Comparison of ENCODE assay signal across 26 cellular contexts in genomic region chr3:141292346-141293058, GRCh38.
DNase-seq lines count a peak whose midpoint lies in the region; ATAC-seq and TF ChIP-seq lines count a peak whose summit lies in the region.
"Had no signal": no experiment of that assay in that cellular context is flagged by ENCODE, and none has a peak within 500 bp of the region (broad histone marks: within the 10 kb centered on the region; RNA-seq: fewer than 3 reads in every experiment).

No MANE protein-coding gene starts in this region.

- peak; percentile 22 for ATAC-seq in Right ventricle myocardium superior (ENCODE audit: poor library complexity)
- ATAC-seq in GM21360 (IDR thresholded peaks at IDR 0.05; ENCODE audit: unreplicated experiment) = no peak
- ATAC-seq: activated CD4-positive, alpha-beta T cell treated with anti-CD3 and anti-CD28 coated beads for 36 hours; activated CD8-positive, alpha-beta memory T cell treated with anti-CD3 and anti-CD28 coated beads, Interleukin-2, amount 10 ng/mL, durations not matched to agents 7 days and 5 days; foreskin keratinocyte; upper lobe of right lung had no signal

- H3K4me3 ChIP-seq in muscle layer of colon (ENCODE audit: low read depth in 1 of 2, low read length in 2 of 2) (peak overlapping the region in 1 of 2 donors; percentile 25), tibial artery (no peak overlapping the region)
- H3K4me3 ChIP-seq: MG63, smooth muscle cell, upper lobe of right lung had no signal

- no peaks in the 10 kb centered on the region for H3K9me3 ChIP-seq in muscle layer of colon (ENCODE audit: low read length)
- H3K9me3 ChIP-seq in tibial artery = no peaks in the 10 kb centered on the region
- H3K9me3 ChIP-seq: upper lobe of right lung had no signal

- H3K27me3 ChIP-seq in muscle layer of colon (ENCODE audit: control insufficient read depth in 1 of 2, insufficient read depth in 2 of 2, low read length in 2 of 2) (no peaks in the 10 kb centered on the region), tibial artery (no peaks in the 10 kb centered on the region)
- H3K27me3 ChIP-seq: foreskin keratinocyte, MG63, upper lobe of right lung had no signal

- intact Hi-C loops in activated naive CD4-positive, alpha-beta T cell treated with anti-CD3 and anti-CD28 coated beads for 36 hours (cut with micrococcal nuclease) = no loop called here
- intact Hi-C loops in Right ventricle myocardium superior (cut with DNase I) (no loop called here), tibial artery (cut with DNase I; ENCODE audit: low total_unique reads) (loop anchor here (10.0 kb wide), 1 partner anchor 348 kb away; the partner anchor contains the start of gene SLC25A36)

- H3K4me1 ChIP-seq in muscle layer of colon (ENCODE audit: insufficient read depth, low read length) (peaks cover 18% of the 10 kb centered on the region), tibial artery (peaks cover 0 to 61% (median 26%) of the 10 kb centered on the region in 4 donors)

- CTCF ChIA-PET in activated naive CD4-positive, alpha-beta T cell treated with anti-CD3 and anti-CD28 coated beads for 36 hours (lab: Charles Lee) = interaction anchor here (1.3 to 4.2 kb wide), 3 partner anchors 11 to 61 kb away, joined by 3 to 27 read pairs (median 4); partner anchors contain the start of gene PXYLP1

- no peaks in the 10 kb centered on the region for H3K9me3 Mint-ChIP-seq in activated naive CD4-positive, alpha-beta T cell treated with anti-CD3 and anti-CD28 coated beads for 36 hours
- no peaks in the 10 kb centered on the region for H3K9me3 Mint-ChIP-seq in chondrocyte (ENCODE audit: low read depth)
- H3K9me3 Mint-ChIP-seq: neural crest cell; stimulated activated naive CD8-positive, alpha-beta T cell treated with anti-CD3 and anti-CD28 coated beads, Interleukin-15, Interleukin-2, amounts not matched to agents 100 ng/mL and 50 ng/mL, for 24 hours had no signal

- no peak for DNase-seq in activated naive CD4-positive, alpha-beta T cell treated with anti-CD3 and anti-CD28 coated beads for 36 hours
- no peak for DNase-seq in activated naive CD4-positive, alpha-beta T cell (lab: John Stamatoyannopoulos, UW)
- no peak for DNase-seq in Right ventricle myocardium superior
- no peak for DNase-seq in tibial artery
- no peak for DNase-seq in chondrocyte (ENCODE audit: low spot score)
- DNase-seq in DMS79 treated with DMSO at 0.1 percent for 48 hours (lab: John Stamatoyannopoulos, UW) = no peak
- DNase-seq: activated CD4-positive, alpha-beta T cell treated with anti-CD3 and anti-CD28 coated beads for 36 hours; activated CD8-positive, alpha-beta memory T cell treated with anti-CD3 and anti-CD28 coated beads, Interleukin-2, amount 10 ng/mL, durations not matched to agents 7 days and 5 days; foreskin keratinocyte; hippocampal formation; mesendoderm; MG63; NCI-H1417 treated with DMSO at 0.1 percent for 48 hours; NCI-H526; stimulated activated CD4-positive, alpha-beta T cell treated with anti-CD3 and anti-CD28 coated beads, Interleukin-4, amount 100 ng/mL, for 1 hour; upper lobe of right lung had no signal

- H3K36me3 Mint-ChIP-seq in activated naive CD4-positive, alpha-beta T cell treated with anti-CD3 and anti-CD28 coated beads for 36 hours (ENCODE audit: low read depth) = peaks cover 10% of the 10 kb centered on the region
- peaks cover 10% of the 10 kb centered on the region for H3K36me3 Mint-ChIP-seq in chondrocyte (ENCODE audit: low read depth)

- TF ChIP-seq CTCF in tibial artery (IDR thresholded peaks at IDR 0.05) (no peak), chondrocyte (IDR thresholded peaks at IDR 0.05) (no peak)

- H3K9ac ChIP-seq in muscle layer of colon (ENCODE audit: low read length) = no peak overlapping the region

- H3K4me1 Mint-ChIP-seq in activated naive CD4-positive, alpha-beta T cell treated with anti-CD3 and anti-CD28 coated beads for 36 hours (ENCODE audit: low read depth) = peaks cover 17% of the 10 kb centered on the region
- H3K4me1 Mint-ChIP-seq in chondrocyte (ENCODE audit: low read depth) = peaks cover 58% of the 10 kb centered on the region

- peak overlapping the region; percentile 12 for H3K27ac Mint-ChIP-seq in activated naive CD4-positive, alpha-beta T cell treated with anti-CD3 and anti-CD28 coated beads for 36 hours
- H3K27ac Mint-ChIP-seq in chondrocyte (ENCODE audit: unreplicated experiment) = no peak overlapping the region
- H3K27ac Mint-ChIP-seq: activated CD4-positive, alpha-beta T cell treated with anti-CD3 and anti-CD28 coated beads for 36 hours; activated CD8-positive, alpha-beta memory T cell treated with anti-CD3 and anti-CD28 coated beads, Interleukin-2, amount 10 ng/mL, durations not matched to agents 7 days and 5 days; B cell; IgD-negative memory B cell; progenitor cell of endocrine pancreas; stimulated activated naive CD8-positive, alpha-beta T cell treated with anti-CD3 and anti-CD28 coated beads, Interleukin-15, Interleukin-2, amounts not matched to agents 100 ng/mL and 50 ng/mL, for 24 hours had no signal

- no peak overlapping the region for H3K4me3 Mint-ChIP-seq in activated naive CD4-positive, alpha-beta T cell treated with anti-CD3 and anti-CD28 coated beads for 36 hours
- no peak overlapping the region for H3K4me3 Mint-ChIP-seq in chondrocyte (ENCODE audit: unreplicated experiment)
- H3K4me3 Mint-ChIP-seq: activated CD4-positive, alpha-beta T cell treated with anti-CD3 and anti-CD28 coated beads for 36 hours; activated CD8-positive, alpha-beta memory T cell treated with anti-CD3 and anti-CD28 coated beads, Interleukin-2, amount 10 ng/mL, durations not matched to agents 7 days and 5 days; B cell; neural crest cell; stimulated activated naive CD8-positive, alpha-beta T cell treated with anti-CD3 and anti-CD28 coated beads, Interleukin-15, Interleukin-2, amounts not matched to agents 100 ng/mL and 50 ng/mL, for 24 hours had no signal

- peaks cover 6% of the 10 kb centered on the region for H3K36me3 ChIP-seq in muscle layer of colon (ENCODE audit: insufficient read depth, low read length)
- H3K36me3 ChIP-seq in tibial artery = peaks cover 0 to 18% (median 3%) of the 10 kb centered on the region in 3 donors
- H3K36me3 ChIP-seq: upper lobe of right lung had no signal

- H3K27ac ChIP-seq in muscle layer of colon (ENCODE audit: low read depth, low read length) = peak overlapping the region; percentile 44
- H3K27ac ChIP-seq in tibial artery = peak overlapping the region; percentile 68 to 80
- H3K27ac ChIP-seq: epithelial cell of prostate, foreskin keratinocyte, RWPE1, upper lobe of right lung had no signal

- H3K27me3 Mint-ChIP-seq in activated naive CD4-positive, alpha-beta T cell treated with anti-CD3 and anti-CD28 coated beads for 36 hours (ENCODE audit: low read depth) = no peaks in the 10 kb centered on the region
- no peaks in the 10 kb centered on the region for H3K27me3 Mint-ChIP-seq in chondrocyte (ENCODE audit: low read depth)
- H3K27me3 Mint-ChIP-seq: activated CD4-positive, alpha-beta T cell treated with anti-CD3 and anti-CD28 coated beads for 36 hours; activated CD8-positive, alpha-beta memory T cell treated with anti-CD3 and anti-CD28 coated beads, Interleukin-2, amount 10 ng/mL, durations not matched to agents 7 days and 5 days; B cell; IgD-negative memory B cell; progenitor cell of endocrine pancreas; stimulated activated naive CD8-positive, alpha-beta T cell treated with anti-CD3 and anti-CD28 coated beads, Interleukin-15, Interleukin-2, amounts not matched to agents 100 ng/mL and 50 ng/mL, for 24 hours had no signal
